ENCODE assay signal across 1 cellular context in genomic region chr13:36814465-36814864, GRCh38.
TF ChIP-seq lines count a peak whose summit lies in the region.

No MANE protein-coding gene starts in this region.

TF ChIP-seq in K562, 482 proteins besides CTCF, POLR2A, EP300 and RAD21 (continued from another document):
- no peak for TF ChIP-seq MLLT1 (IDR thresholded peaks at IDR 0.05)
- peak; percentile 41 for TF ChIP-seq CBFA2T3 (IDR thresholded peaks at IDR 0.05)
- no peak for TF ChIP-seq C11orf30 (IDR thresholded peaks at IDR 0.05; ENCODE audit: low read depth)
- no peak for TF ChIP-seq BRD4 (IDR thresholded peaks at IDR 0.05)
- TF ChIP-seq ZNF584 (CRISPR knock-in tag; IDR thresholded peaks at IDR 0.05; ENCODE audit: low read depth), result no peak
- peak; percentile 60; the same call in 1 of the 2 replicates for TF ChIP-seq SPI1 (IDR thresholded peaks at IDR 0.05; ENCODE audit: borderline replicate concordance, low read depth, low read length)
- TF ChIP-seq ZNF57 (CRISPR knock-in tag; IDR thresholded peaks at IDR 0.05), result no peak
- TF ChIP-seq EHMT2 (IDR thresholded peaks at IDR 0.05), result peak; percentile 58; the same call in 1 of the 2 replicates
- no peak for TF ChIP-seq ZBTB17 (CRISPR knock-in tag; IDR thresholded peaks at IDR 0.05)
- TF ChIP-seq ESRRB (CRISPR knock-in tag; IDR thresholded peaks at IDR 0.05; ENCODE audit: borderline replicate concordance), result no peak
- TF ChIP-seq MEIS2 (IDR thresholded peaks at IDR 0.05; ENCODE audit: partially characterized antibody), result peak; percentile 6
